Comparison of ENCODE assay signal across 8 cellular contexts in the genomic region with DNA sequence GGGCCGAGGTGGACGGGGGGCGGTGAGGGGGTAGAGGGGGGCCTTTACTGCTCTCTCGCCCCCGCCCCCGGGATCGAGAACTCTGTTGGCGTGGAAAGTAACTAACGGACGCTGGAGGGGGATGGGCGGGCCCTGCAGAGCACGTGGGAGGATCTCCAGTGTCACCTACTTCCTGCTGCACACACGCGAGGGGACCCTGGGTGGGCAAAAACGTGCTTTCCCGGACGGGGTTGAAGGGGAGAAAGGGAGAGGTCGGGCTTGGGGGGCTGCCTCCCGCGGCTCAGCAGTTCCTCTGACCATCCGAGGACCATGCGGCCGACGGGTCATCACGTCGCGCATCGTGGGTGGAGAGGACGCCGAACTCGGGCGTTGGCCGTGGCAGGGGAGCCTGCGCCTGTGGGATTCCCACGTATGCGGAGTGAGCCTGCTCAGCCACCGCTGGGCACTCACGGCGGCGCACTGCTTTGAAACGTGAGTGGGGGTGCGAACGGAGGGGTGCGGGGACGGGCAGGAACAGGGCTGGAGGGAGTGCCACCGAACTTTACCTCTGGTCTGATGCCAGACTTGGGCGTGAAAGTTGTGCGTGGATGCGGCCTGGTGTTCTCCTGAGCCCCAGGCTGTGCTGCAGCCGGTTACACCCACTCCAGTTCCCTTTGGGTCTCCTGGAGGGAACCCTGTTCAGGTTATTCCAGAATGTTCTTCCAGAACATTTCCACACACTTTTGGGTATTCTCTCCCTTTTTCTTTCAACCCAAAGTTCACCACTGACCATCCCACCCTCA.
DNase-seq lines count a peak whose midpoint lies in the region; ATAC-seq lines count a peak whose summit lies in the region.
"Had no signal": no experiment of that assay in that cellular context is flagged by ENCODE, and none has a peak within 500 bp of the region (broad histone marks: within the 10 kb centered on the region; RNA-seq: fewer than 3 reads in every experiment).

No MANE protein-coding gene starts in this region.

- H3K27me3 Mint-ChIP-seq in memory B cell: peaks cover 9% of the 10 kb centered on the region

- no peaks in the 10 kb centered on the region for H3K36me3 Mint-ChIP-seq in memory B cell
- H3K36me3 Mint-ChIP-seq: activated naive CD4-positive, alpha-beta T cell treated with anti-CD3 and anti-CD28 coated beads, Interleukin-2, amount 50 U/mL, for 72 hours had no signal

- peak overlapping the region; percentile 68 for H3K4me3 Mint-ChIP-seq in memory B cell

- no peaks in the 10 kb centered on the region for H3K9me3 Mint-ChIP-seq in memory B cell
- H3K9me3 Mint-ChIP-seq: activated naive CD4-positive, alpha-beta T cell treated with anti-CD3 and anti-CD28 coated beads, Interleukin-2, amount 50 U/mL, for 72 hours had no signal

- H3K4me1 Mint-ChIP-seq in memory B cell: no peaks in the 10 kb centered on the region

- no peak overlapping the region for H3K27ac Mint-ChIP-seq in memory B cell
- H3K27ac Mint-ChIP-seq: activated naive CD4-positive, alpha-beta T cell treated with anti-CD3 and anti-CD28 coated beads, Interleukin-2, amount 50 U/mL, for 72 hours had no signal

- ATAC-seq in memory B cell (ENCODE audit: low read depth): no peak
- ATAC-seq in GM18858 (IDR thresholded peaks at IDR 0.05; ENCODE audit: unreplicated experiment): no peak

- DNase-seq in OCI-M1 (lab: John Stamatoyannopoulos, UW) (peak; percentile 24), memory B cell (ENCODE audit: low spot score in 2 of 2) (no peak), AG08396 (ENCODE audit: low spot score) (no peak)
- DNase-seq: DMS 273 treated with DMSO at 0.1 percent for 48 hours, NCI-H226 had no signal

- H3K4me3 ChIP-seq in GM08714 (ENCODE audit: low read length): peak overlapping the region; percentile 13; the same call in 1 of the 2 replicates
